ENCODE assay signal across 30 cellular contexts in the genomic region with DNA sequence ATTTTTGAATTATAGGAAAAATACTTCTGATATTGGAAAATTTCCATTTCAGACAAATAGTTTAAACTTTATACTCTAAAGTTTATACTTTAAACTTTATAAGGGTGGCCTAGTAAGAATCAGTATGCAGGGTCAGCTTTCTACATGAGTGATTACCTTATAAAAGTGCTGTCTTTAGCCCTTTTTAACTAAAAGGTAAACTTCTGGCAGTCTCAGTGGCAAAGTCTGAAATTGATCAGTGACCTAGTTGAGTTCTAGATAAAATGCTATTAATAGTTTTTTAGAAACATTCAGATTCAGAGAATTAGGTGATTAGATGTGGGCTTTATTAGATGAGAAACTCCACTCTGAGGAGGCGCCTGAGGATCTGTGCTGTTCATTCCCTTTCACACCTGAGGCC.
"Had no signal": no experiment of that assay in that cellular context is flagged by ENCODE, and none has a peak within 500 bp of the region (broad histone marks: within the 10 kb centered on the region; RNA-seq: fewer than 3 reads in every experiment).

No MANE protein-coding gene starts in this region.

- H3K27ac ChIP-seq: Peyer's patch, WERI-Rb-1 had no signal

- H3K4me1 ChIP-seq: Peyer's patch had no signal

- H3K9me3 ChIP-seq: Peyer's patch had no signal

- FAIRE-seq: bronchial epithelial cell had no signal

- H3K4me3 ChIP-seq: Peyer's patch had no signal

- H3K27me3 ChIP-seq: Peyer's patch had no signal

- ATAC-seq: activated CD8-positive, alpha-beta T cell treated with anti-CD3 and anti-CD28 coated beads for 36 hours; activated naive CD4-positive, alpha-beta T cell treated with anti-CD3 and anti-CD28 coated beads, Interleukin-2, amount 50 U/mL, for 72 hours; PC-3; SK-N-SH treated with all-trans-retinoic acid at 6 μM for 48 hours had no signal

- DNase-seq: activated CD4-positive, alpha-beta T cell treated with anti-CD3 and anti-CD28 coated beads, Interleukin-2, amount 10 ng/mL, durations not matched to agents 24 days and 14 days; activated CD4-positive, alpha-beta T cell treated with anti-CD3 and anti-CD28 coated beads, Interleukin-2, amount 50 U/mL, for 4 hours; activated CD8-positive, alpha-beta T cell treated with anti-CD3 and anti-CD28 coated beads for 36 hours; activated gamma-delta T cell treated with Interleukin-2 at 50 U/mL for 16 hours; activated naive CD4-positive, alpha-beta T cell treated with anti-CD3 and anti-CD28 coated beads for 36 hours; activated T-cell treated with anti-CD3 and anti-CD28 coated beads, Interleukin-2, amount 50 U/mL, for 24 hours; anterior cingulate cortex; caudate nucleus; NCI-H1092 treated with DMSO at 0.1 percent for 48 hours; NCI-H1417; NCI-H146; NCI-H187; NCI-H2029 treated with DMSO at 0.1 percent for 48 hours; NCI-H2107; NCI-H2171; NCI-H510A; NCI-H526; NCI-H748 treated with DMSO at 0.1 percent for 48 hours; NK-92 treated with Interleukin-12 subunit alpha and Interleukin-12 subunit beta, amount 100 ng/mL, for 24 hours; PC-3; Peyer's patch; RPMI8226; SHP77 treated with DMSO at 0.1 percent for 48 hours; SW 1271; T-helper 1 cell; T1000; WERI-Rb-1 had no signal
